Comparison of ENCODE assay signal across 8 cellular contexts in the genomic region with DNA sequence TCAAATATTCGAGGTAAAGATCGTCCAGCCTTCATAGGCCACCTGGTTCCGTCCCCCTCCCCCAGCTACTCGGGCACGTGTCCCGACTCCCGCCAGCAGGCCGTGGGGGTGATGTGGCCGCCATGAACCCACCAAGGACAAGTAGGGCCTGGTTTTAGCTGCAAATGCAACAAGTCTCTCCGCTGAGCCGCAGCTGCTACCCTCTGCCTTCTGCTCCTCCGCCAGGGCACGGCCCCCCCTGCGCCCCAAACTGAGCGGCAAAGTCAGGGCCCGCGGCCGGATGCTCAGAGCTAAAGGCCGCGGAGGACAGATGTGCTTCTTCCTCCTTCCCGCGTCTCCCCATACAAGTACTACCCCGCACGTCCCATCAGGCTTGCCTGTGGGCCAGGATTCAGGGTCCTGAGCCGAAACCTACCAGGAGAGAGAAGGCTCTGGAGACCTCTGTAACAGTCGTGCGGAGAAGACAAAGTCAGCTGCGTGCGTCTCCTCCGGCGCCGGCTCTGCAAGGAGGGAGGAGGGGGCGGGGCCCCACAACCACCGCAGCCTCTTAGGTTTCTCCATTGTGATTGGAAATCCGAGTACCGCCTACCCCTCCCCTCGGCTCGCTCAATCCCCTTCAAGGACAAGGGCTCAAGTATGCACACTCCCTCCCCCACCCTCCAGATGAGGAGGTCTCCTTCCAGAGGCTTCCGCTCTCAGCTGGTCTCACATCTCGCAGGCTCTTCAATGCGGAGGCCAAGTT. TPM values are rescaled to one million over a fixed set of nuclear protein-coding genes. Genes with fewer than 3 reads are reported as not detected.
DNase-seq lines count a peak whose midpoint lies in the region; ATAC-seq lines count a peak whose summit lies in the region.

LDHB (minus strand) TSS at position 507 of the 742 bp plus-strand sequence. CDS start 3,171 bp downstream, outside the sequence.

- DNase-seq in NCI-H2081 (lab: John Stamatoyannopoulos, UW), result peak; percentile 90 to 93
- DNase-seq in T1000 (lab: John Stamatoyannopoulos, UW), result peak; percentile 93
- DNase-seq in astrocyte of the hippocampus (ENCODE audit: low read depth, low spot score), result peak; percentile 98
- DNase-seq in hippocampal formation (lab: John Stamatoyannopoulos, UW), result peak; percentile 89 to 94
- peak; percentile 95 for DNase-seq in sciatic nerve (ENCODE audit: low spot score)
- DNase-seq in HuH-7 (ENCODE audit: low spot score), result no peak

- intact Hi-C loops in sciatic nerve (cut with DNase I), result no loop called here

- ATAC-seq in GM18502 (IDR thresholded peaks at IDR 0.05; ENCODE audit: poor library complexity, unreplicated experiment), result peak; percentile 96
- ATAC-seq in HG02943 (IDR thresholded peaks at IDR 0.05; ENCODE audit: low read depth, unreplicated experiment), result peak; percentile 97
- ATAC-seq in sciatic nerve, result peak; percentile 100

RNA-seq across cellular contexts. Expression of gene LDHB, which starts in this region (rescaled TPM):
- total RNA-seq in sciatic nerve, result 289 TPM
